In the genomic region with DNA sequence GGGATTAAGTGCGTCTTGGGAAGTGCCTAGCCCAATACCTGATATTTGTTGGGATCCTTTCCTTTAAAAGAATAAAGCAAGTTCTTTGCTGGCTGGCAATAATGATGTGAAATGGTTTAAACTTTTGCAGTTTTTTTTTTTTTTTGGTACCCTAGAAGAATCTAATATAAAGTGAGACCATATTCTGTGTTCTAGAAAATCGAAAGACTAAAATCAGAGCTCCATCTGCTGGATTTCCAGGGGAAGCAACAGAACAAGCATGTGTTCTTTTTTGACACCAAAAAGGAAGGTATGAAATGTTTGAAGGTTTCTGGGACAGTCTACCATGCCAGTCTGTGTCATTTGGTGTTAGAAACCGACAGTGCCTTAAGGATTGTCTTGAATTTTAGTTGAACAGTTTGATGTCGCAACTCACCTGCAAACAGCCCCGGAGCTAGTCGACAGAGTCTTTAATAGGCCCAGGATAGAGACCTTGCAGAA, we compare ENCODE assay signal across 8 cellular contexts. TPM values are rescaled to one million over a fixed set of nuclear protein-coding genes. Genes with fewer than 3 reads are reported as not detected.
DNase-seq lines count a peak whose midpoint lies in the region; ATAC-seq lines count a peak whose summit lies in the region.

No MANE protein-coding gene starts in this region.

- peaks cover 77% of the 10 kb centered on the region for H3K36me3 ChIP-seq in adipocyte (ENCODE audit: control insufficient read depth, insufficient read depth, low read length, severe bottlenecking)

- no peak for ATAC-seq in HG03097 (IDR thresholded peaks at IDR 0.05; ENCODE audit: low FRiP score, unreplicated experiment)
- no peak for ATAC-seq in HG03565 (IDR thresholded peaks at IDR 0.05; ENCODE audit: unreplicated experiment)
- no peak for ATAC-seq in HG02763 (IDR thresholded peaks at IDR 0.05; ENCODE audit: unreplicated experiment)
- ATAC-seq in HG02642 (IDR thresholded peaks at IDR 0.05; ENCODE audit: poor library complexity, unreplicated experiment), result no peak

- no peak overlapping the region for H3K9ac ChIP-seq in adipocyte (ENCODE audit: low read length)

- H3K4me3 ChIP-seq in adipocyte (ENCODE audit: low read length), result no peak overlapping the region

- in situ Hi-C loops in KBM-7 (cut with MboI; ENCODE audit: low pct_unique_long_range_greater_than_20kb, low sequenced_read_pairs), result no loop called here

- H3K4me1 ChIP-seq in adipocyte (ENCODE audit: control insufficient read depth, insufficient read depth, low read length), result peaks cover 37% of the 10 kb centered on the region

- no peaks in the 10 kb centered on the region for H3K27me3 ChIP-seq in adipocyte (replicated peaks; ENCODE audit: control insufficient read depth, insufficient read depth, low read length)

- DNase-seq in DMS 273 treated with DMSO at 0.1 percent for 48 hours (lab: John Stamatoyannopoulos, UW), result peak; percentile 98
- peak; percentile 58 for DNase-seq in KBM-7
- peak; percentile 67 for DNase-seq in adipocyte (ENCODE audit: low read depth)
- peak; percentile 56 to 66 for DNase-seq in lung microvascular endothelial cell (ENCODE audit: low read depth in 2 of 2)

- H3K9me3 ChIP-seq in adipocyte (ENCODE audit: control insufficient read depth, low read length), result no peaks in the 10 kb centered on the region

RNA-seq across cellular contexts. Expression of a gene that starts 6.4 kb away (rescaled TPM):
- 26.4 and 26.6 TPM in 2 replicates for total RNA-seq in lung microvascular endothelial cell

RNA-seq across cellular contexts. Expression of a gene that starts 13.6 kb away (rescaled TPM):
- 7.7 and 12.4 TPM in 2 replicates for total RNA-seq in lung microvascular endothelial cell

RNA-seq across cellular contexts. Expression of a gene that starts 27.7 kb away (rescaled TPM):
- total RNA-seq in lung microvascular endothelial cell, result under 0.01 TPM in 1 of 2 replicates, not detected in the other

RNA-seq across cellular contexts. Expression of a gene that starts 29.1 kb away (rescaled TPM):
- total RNA-seq in lung microvascular endothelial cell, result 48.8 and 59.9 TPM in 2 replicates
